ENCODE assay signal across 17 cellular contexts in genomic region chr11:83088965-83089364, GRCh38. TPM values are rescaled to one million over a fixed set of nuclear protein-coding genes. Genes with fewer than 3 reads are reported as not detected.
DNase-seq lines count a peak whose midpoint lies in the region; ATAC-seq, FAIRE-seq and TF ChIP-seq lines count a peak whose summit lies in the region.
"Had no signal": no experiment of that assay in that cellular context is flagged by ENCODE, and none has a peak within 500 bp of the region (broad histone marks: within the 10 kb centered on the region; RNA-seq: fewer than 3 reads in every experiment).

No MANE protein-coding gene starts in this region.

- H3K9me3 Mint-ChIP-seq in stimulated activated naive CD8-positive, alpha-beta T cell treated with anti-CD3 and anti-CD28 coated beads, Interleukin-15, amount 100 ng/mL, for 72 hours: no peaks in the 10 kb centered on the region
- H3K9me3 Mint-ChIP-seq: activated CD4-positive, alpha-beta memory T cell treated with anti-CD3 and anti-CD28 coated beads for 36 hours; nephron had no signal

- H3K4me3 ChIP-seq in bronchial epithelial cell (ENCODE audit: low read depth, low read length): no peak overlapping the region
- H3K4me3 ChIP-seq: BLaER1, cardiac muscle cell, heart right ventricle had no signal

- no peak overlapping the region for H3K27ac Mint-ChIP-seq in stimulated activated naive CD8-positive, alpha-beta T cell treated with anti-CD3 and anti-CD28 coated beads, Interleukin-15, amount 100 ng/mL, for 72 hours
- H3K27ac Mint-ChIP-seq: activated CD4-positive, alpha-beta memory T cell treated with anti-CD3 and anti-CD28 coated beads for 36 hours; nephron had no signal

- TF ChIP-seq CTCF in bronchial epithelial cell (IDR thresholded peaks at IDR 0.05; ENCODE audit: insufficient read depth, low read length, severe bottlenecking) (peak; percentile 9), D721Med (IDR thresholded peaks at IDR 0.05; ENCODE audit: insufficient read depth, missing control alignments) (no peak)

- no peak for FAIRE-seq in bronchial epithelial cell (lab: Jason Lieb, UNC)
- no peak for FAIRE-seq in D721Med (lab: Jason Lieb, UNC)
- FAIRE-seq: endothelial cell of umbilical vein had no signal

- H3K27me3 ChIP-seq in bronchial epithelial cell (ENCODE audit: control insufficient read depth, insufficient read depth, low read length): no peaks in the 10 kb centered on the region
- H3K27me3 ChIP-seq: BLaER1, cardiac muscle cell, heart right ventricle had no signal

- H3K27me3 Mint-ChIP-seq in stimulated activated naive CD8-positive, alpha-beta T cell treated with anti-CD3 and anti-CD28 coated beads, Interleukin-15, amount 100 ng/mL, for 72 hours: no peaks in the 10 kb centered on the region
- H3K27me3 Mint-ChIP-seq: activated CD4-positive, alpha-beta memory T cell treated with anti-CD3 and anti-CD28 coated beads for 36 hours had no signal

- ATAC-seq in stimulated activated naive CD8-positive, alpha-beta T cell treated with anti-CD3 and anti-CD28 coated beads, Interleukin-15, Interleukin-2, amounts not matched to agents 100 U/mL and 50 U/mL, for 24 hours: peak; percentile 43
- ATAC-seq in stimulated activated naive CD8-positive, alpha-beta T cell treated with anti-CD3 and anti-CD28 coated beads, Interleukin-15, amount 100 ng/mL, for 72 hours: no peak
- no peak for ATAC-seq in HG02884 (IDR thresholded peaks at IDR 0.05; ENCODE audit: unreplicated experiment)
- ATAC-seq: heart right ventricle, right cardiac atrium had no signal

- no peaks in the 10 kb centered on the region for H3K36me3 ChIP-seq in bronchial epithelial cell (ENCODE audit: control insufficient read depth, insufficient read depth, low read length)
- H3K36me3 ChIP-seq: BLaER1, cardiac muscle cell, heart right ventricle had no signal

- peaks cover 22% of the 10 kb centered on the region for H3K4me1 Mint-ChIP-seq in stimulated activated naive CD8-positive, alpha-beta T cell treated with anti-CD3 and anti-CD28 coated beads, Interleukin-15, amount 100 ng/mL, for 72 hours

- no peak overlapping the region for H3K4me3 Mint-ChIP-seq in stimulated activated naive CD8-positive, alpha-beta T cell treated with anti-CD3 and anti-CD28 coated beads, Interleukin-15, amount 100 ng/mL, for 72 hours
- H3K4me3 Mint-ChIP-seq: activated CD4-positive, alpha-beta memory T cell treated with anti-CD3 and anti-CD28 coated beads for 36 hours; nephron had no signal

- DNase-seq in stimulated activated naive CD8-positive, alpha-beta T cell treated with anti-CD3 and anti-CD28 coated beads, Interleukin-15, Interleukin-2, amounts not matched to agents 100 U/mL and 50 U/mL, for 24 hours: no peak
- no peak for DNase-seq in stimulated activated naive CD8-positive, alpha-beta T cell treated with anti-CD3 and anti-CD28 coated beads, Interleukin-15, amount 100 ng/mL, for 72 hours
- DNase-seq in NCI-H69 (lab: John Stamatoyannopoulos, UW) (peak; percentile 32), bronchial epithelial cell (ENCODE audit: low read depth) (no peak), D721Med (ENCODE audit: insufficient read length, low spot score) (no peak), mesenteric fat pad (ENCODE audit: low spot score) (no peak), NK-92 (lab: John Stamatoyannopoulos, UW; ENCODE audit: unreplicated experiment) (no peak)
- DNase-seq: activated CD4-positive, alpha-beta memory T cell treated with anti-CD3 and anti-CD28 coated beads for 36 hours; activated gamma-delta T cell treated with Interleukin-2 at 50 U/mL for 16 hours; heart right ventricle; NCI-H1930; right cardiac atrium had no signal

RNA-seq across cellular contexts. Expression of gene RAB30, which starts 17.3 kb away (rescaled TPM):
- total RNA-seq in bronchial epithelial cell: 3.2 and 3.7 TPM in 2 replicates
- total RNA-seq in mesenteric fat pad: 33.9 TPM
